Comparison of ENCODE assay signal across 10 cellular contexts in genomic region chr7:158864833-158865232, GRCh38. TPM values are rescaled to one million over a fixed set of nuclear protein-coding genes. Genes with fewer than 3 reads are reported as not detected.
DNase-seq lines count a peak whose midpoint lies in the region; ATAC-seq and TF ChIP-seq lines count a peak whose summit lies in the region.
"Had no signal": no experiment of that assay in that cellular context is flagged by ENCODE, and none has a peak within 500 bp of the region (broad histone marks: within the 10 kb centered on the region; RNA-seq: fewer than 3 reads in every experiment).

No MANE protein-coding gene starts in this region.

- intact Hi-C loops in psoas muscle (cut with DNase I), result loop anchor here (5.0 to 10.0 kb wide), 3 partner anchors 38 to 83 kb away; partner anchors contain the start of gene ESYT2 (in 1 of the 2)

- no peaks in the 10 kb centered on the region for H3K36me3 Mint-ChIP-seq in CD8-positive, alpha-beta memory T cell
- H3K36me3 Mint-ChIP-seq in T-cell (no peaks in the 10 kb centered on the region), endodermal cell (ENCODE audit: low read depth) (peaks cover 13% of the 10 kb centered on the region)

- ATAC-seq in T-cell (replicated peaks in 1 of 4) (no peak), psoas muscle (no peak), GM18498 (IDR thresholded peaks at IDR 0.05; ENCODE audit: unreplicated experiment) (no peak), HG03196 (IDR thresholded peaks at IDR 0.05; ENCODE audit: unreplicated experiment) (no peak), GM21786 (IDR thresholded peaks at IDR 0.05; ENCODE audit: unreplicated experiment) (no peak)

- peaks cover 21 to 35% (median 28%) of the 10 kb centered on the region in 3 donors for H3K4me1 Mint-ChIP-seq in CD8-positive, alpha-beta memory T cell
- H3K4me1 Mint-ChIP-seq in T-cell (peaks cover 29 to 42% (median 40%) of the 10 kb centered on the region in 3 donors), endodermal cell (peaks cover 14% of the 10 kb centered on the region)

- H3K9me3 ChIP-seq in CD8-positive, alpha-beta memory T cell (ENCODE audit: low read length), result no peaks in the 10 kb centered on the region
- H3K9me3 ChIP-seq in endodermal cell (ENCODE audit: control insufficient read depth, low read length) (no peaks in the 10 kb centered on the region), psoas muscle (no peaks in the 10 kb centered on the region)

- H3K27ac ChIP-seq in CD8-positive, alpha-beta memory T cell (ENCODE audit: low read depth, low read length), result peak overlapping the region; percentile 82
- H3K27ac ChIP-seq in endodermal cell (ENCODE audit: low read depth, low read length) (no peak overlapping the region), psoas muscle (peak overlapping the region; percentile 86)

- H3K27ac Mint-ChIP-seq in CD8-positive, alpha-beta memory T cell, result peak overlapping the region in 6 of 8 donors; percentile 55 to 92 (median 90)
- H3K27ac Mint-ChIP-seq in T-cell (peak overlapping the region; percentile 41 to 83), endodermal cell (no peak overlapping the region)

- DNase-seq in CD8-positive, alpha-beta memory T cell, result no peak
- no peak for DNase-seq in T-cell
- DNase-seq in endodermal cell, result no peak
- no peak for DNase-seq in psoas muscle
- DNase-seq in NCI-H2196 (lab: John Stamatoyannopoulos, UW; ENCODE audit: unreplicated experiment), result no peak
- DNase-seq: DMS53, NCI-H446 treated with DMSO at 0.1 percent for 48 hours had no signal

- no peak for TF ChIP-seq CTCF in endodermal cell (conservative IDR thresholded peaks at IDR 0.05)
- no peak for TF ChIP-seq CTCF in psoas muscle (IDR thresholded peaks at IDR 0.05)

- peaks cover 21% of the 10 kb centered on the region for H3K4me1 ChIP-seq in CD8-positive, alpha-beta memory T cell (ENCODE audit: insufficient read depth, low read length)
- no peaks in the 10 kb centered on the region for H3K4me1 ChIP-seq in endodermal cell (ENCODE audit: control insufficient read depth, insufficient read depth, low read length)
- peaks cover 12% of the 10 kb centered on the region for H3K4me1 ChIP-seq in psoas muscle

- peak overlapping the region; percentile 39 to 97 (median 94) for H3K4me3 Mint-ChIP-seq in CD8-positive, alpha-beta memory T cell
- H3K4me3 Mint-ChIP-seq in T-cell (peak overlapping the region; percentile 78 to 92 (median 90)), endodermal cell (peak overlapping the region; percentile 65)

- CTCF ChIA-PET in CD8-positive, alpha-beta memory T cell (lab: Charles Lee), result no interaction called here
- CTCF ChIA-PET in T-cell (lab: Charles Lee), result interaction anchor here in 1 of 2 donors (1.4 kb wide), 1 partner anchor 185 kb away, joined by 4 read pairs; no protein-coding TSS in a partner anchor

- H3K27me3 ChIP-seq in CD8-positive, alpha-beta memory T cell (ENCODE audit: insufficient read depth, low read length, poor library complexity, severe bottlenecking), result no peaks in the 10 kb centered on the region
- no peaks in the 10 kb centered on the region for H3K27me3 ChIP-seq in endodermal cell (ENCODE audit: control insufficient read depth, insufficient read depth, low read length, poor library complexity, severe bottlenecking)
- H3K27me3 ChIP-seq in psoas muscle (ENCODE audit: insufficient read depth in 3 of 3, low read length in 2 of 3), result no peaks in the 10 kb centered on the region

- 92 to 100% methylated on average over 1 to 7 of the region's 7 CpGs for WGBS in endodermal cell (ENCODE audit: insufficient coverage in 1 of 2, insufficient read length in 1 of 2), 2 experiments
- 89 to 93% (median 90%) methylated on average over 7 of the region's 7 CpGs for WGBS in psoas muscle, 3 donors

- POLR2A ChIA-PET in CD8-positive, alpha-beta memory T cell (lab: Charles Lee), result no interaction called here
- POLR2A ChIA-PET in T-cell (lab: Charles Lee), result no interaction called here

- no peaks in the 10 kb centered on the region for H3K9me3 Mint-ChIP-seq in CD8-positive, alpha-beta memory T cell
- H3K9me3 Mint-ChIP-seq in T-cell (no peaks in the 10 kb centered on the region), endodermal cell (peaks cover 8% of the 10 kb centered on the region)

- H3K9ac ChIP-seq in endodermal cell (ENCODE audit: extremely low read depth, low read length, poor library complexity, severe bottlenecking), result no peak overlapping the region

- H3K4me3 ChIP-seq in CD8-positive, alpha-beta memory T cell (ENCODE audit: low read length), result no peak overlapping the region
- no peak overlapping the region for H3K4me3 ChIP-seq in endodermal cell (ENCODE audit: low read length)
- no peak overlapping the region for H3K4me3 ChIP-seq in psoas muscle

- H3K27me3 Mint-ChIP-seq in CD8-positive, alpha-beta memory T cell, result no peaks in the 10 kb centered on the region
- no peaks in the 10 kb centered on the region for H3K27me3 Mint-ChIP-seq in T-cell
- no peaks in the 10 kb centered on the region for H3K27me3 Mint-ChIP-seq in endodermal cell (ENCODE audit: insufficient read depth)

- no peaks in the 10 kb centered on the region for H3K36me3 ChIP-seq in CD8-positive, alpha-beta memory T cell (ENCODE audit: insufficient read depth, low read length)
- no peaks in the 10 kb centered on the region for H3K36me3 ChIP-seq in endodermal cell (ENCODE audit: control insufficient read depth, insufficient read depth, low read length)
- H3K36me3 ChIP-seq in psoas muscle (ENCODE audit: insufficient read depth in 1 of 2, low read depth in 1 of 2), result peaks cover 0 to 2% of the 10 kb centered on the region in 2 donors

RNA-seq across cellular contexts. Expression of gene DYNC2I1, which starts 8.5 kb away (rescaled TPM):
- 10 to 100 TPM in 1 of 2 experiments, 1 to 10 TPM in 1; 9.8 to 10.6 TPM for total RNA-seq in CD8-positive, alpha-beta memory T cell
- polyA plus RNA-seq in CD8-positive, alpha-beta memory T cell, result 22.7 TPM
- 10 to 100 TPM; 12.7 to 20.6 (median 15.1) TPM for total RNA-seq in T-cell
- 10 to 100 TPM; 18.5 to 24.2 TPM for total RNA-seq in endodermal cell
- polyA plus RNA-seq in endodermal cell (2013, experiment 1 of 2), result 16.4 TPM
- 14.0 TPM for polyA plus RNA-seq in endodermal cell (2013, experiment 2 of 2)
- total RNA-seq in psoas muscle, result 10 to 100 TPM; 11.1 to 23.6 (median 18.2) TPM
- polyA plus RNA-seq in psoas muscle, result 10 to 100 TPM in 2 of 3 donors, 1 to 10 TPM in 1; 9.7 to 18.1 (median 10.0) TPM

RNA-seq across cellular contexts. Expression of gene ESYT2, which starts 35.5 kb away (rescaled TPM):
- total RNA-seq in CD8-positive, alpha-beta memory T cell, result 10 to 100 TPM; 55.6 to 56.1 TPM
- 99.4 TPM for polyA plus RNA-seq in CD8-positive, alpha-beta memory T cell
- 100 to 1,000 TPM in 4 of 5 donors, 10 to 100 TPM in 1; 99.0 to 122 (median 116) TPM for total RNA-seq in T-cell
- total RNA-seq in endodermal cell, result 10 to 100 TPM; 30.7 to 36.9 TPM
- polyA plus RNA-seq in endodermal cell (2013, experiment 1 of 2), result 25.1 TPM
- 23.1 TPM for polyA plus RNA-seq in endodermal cell (2013, experiment 2 of 2)
- total RNA-seq in psoas muscle, result 10 to 100 TPM; 35.9 to 63.4 (median 54.1) TPM
- 10 to 100 TPM; 27.5 to 44.0 (median 28.5) TPM for polyA plus RNA-seq in psoas muscle
